Comparison of ENCODE assay signal across 2 cellular contexts in the genomic region with DNA sequence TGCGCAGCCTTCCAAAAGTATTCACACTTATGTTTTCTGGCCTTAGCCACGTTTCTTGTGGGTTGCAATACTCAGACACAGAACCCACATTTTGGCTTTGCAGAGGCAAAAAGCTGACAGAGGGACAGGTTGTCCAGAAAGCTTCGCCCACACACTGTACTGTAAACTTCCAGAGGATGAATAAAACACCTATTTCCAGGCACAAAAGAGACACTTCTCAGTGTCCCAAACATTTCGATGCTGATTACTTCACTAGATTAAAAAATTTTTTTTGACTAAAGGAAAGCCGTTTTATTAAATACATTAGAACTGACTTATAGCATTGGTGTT.
TF ChIP-seq lines count a peak whose summit lies in the region.

No MANE protein-coding gene starts in this region.

TF ChIP-seq in GM23338, 12 proteins besides CTCF, POLR2A, EP300 and RAD21 (continues in another document):
- TF ChIP-seq ZNF114 (CRISPR knock-in tag; IDR thresholded peaks at IDR 0.05), result no peak
- TF ChIP-seq, protein P1, sequence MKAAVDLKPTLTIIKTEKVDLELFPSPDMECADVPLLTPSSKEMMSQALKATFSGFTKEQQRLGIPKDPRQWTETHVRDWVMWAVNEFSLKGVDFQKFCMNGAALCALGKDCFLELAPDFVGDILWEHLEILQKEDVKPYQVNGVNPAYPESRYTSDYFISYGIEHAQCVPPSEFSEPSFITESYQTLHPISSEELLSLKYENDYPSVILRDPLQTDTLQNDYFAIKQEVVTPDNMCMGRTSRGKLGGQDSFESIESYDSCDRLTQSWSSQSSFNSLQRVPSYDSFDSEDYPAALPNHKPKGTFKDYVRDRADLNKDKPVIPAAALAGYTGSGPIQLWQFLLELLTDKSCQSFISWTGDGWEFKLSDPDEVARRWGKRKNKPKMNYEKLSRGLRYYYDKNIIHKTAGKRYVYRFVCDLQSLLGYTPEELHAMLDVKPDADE (IDR thresholded peaks at IDR 0.05), result no peak
- TF ChIP-seq CREB1 (CRISPR knock-in tag; IDR thresholded peaks at IDR 0.05; ENCODE audit: low read depth), result no peak
- TF ChIP-seq EZH2phosphoT487 (IDR thresholded peaks at IDR 0.05; ENCODE audit: unreplicated experiment), result no peak
- TF ChIP-seq, protein P2, sequence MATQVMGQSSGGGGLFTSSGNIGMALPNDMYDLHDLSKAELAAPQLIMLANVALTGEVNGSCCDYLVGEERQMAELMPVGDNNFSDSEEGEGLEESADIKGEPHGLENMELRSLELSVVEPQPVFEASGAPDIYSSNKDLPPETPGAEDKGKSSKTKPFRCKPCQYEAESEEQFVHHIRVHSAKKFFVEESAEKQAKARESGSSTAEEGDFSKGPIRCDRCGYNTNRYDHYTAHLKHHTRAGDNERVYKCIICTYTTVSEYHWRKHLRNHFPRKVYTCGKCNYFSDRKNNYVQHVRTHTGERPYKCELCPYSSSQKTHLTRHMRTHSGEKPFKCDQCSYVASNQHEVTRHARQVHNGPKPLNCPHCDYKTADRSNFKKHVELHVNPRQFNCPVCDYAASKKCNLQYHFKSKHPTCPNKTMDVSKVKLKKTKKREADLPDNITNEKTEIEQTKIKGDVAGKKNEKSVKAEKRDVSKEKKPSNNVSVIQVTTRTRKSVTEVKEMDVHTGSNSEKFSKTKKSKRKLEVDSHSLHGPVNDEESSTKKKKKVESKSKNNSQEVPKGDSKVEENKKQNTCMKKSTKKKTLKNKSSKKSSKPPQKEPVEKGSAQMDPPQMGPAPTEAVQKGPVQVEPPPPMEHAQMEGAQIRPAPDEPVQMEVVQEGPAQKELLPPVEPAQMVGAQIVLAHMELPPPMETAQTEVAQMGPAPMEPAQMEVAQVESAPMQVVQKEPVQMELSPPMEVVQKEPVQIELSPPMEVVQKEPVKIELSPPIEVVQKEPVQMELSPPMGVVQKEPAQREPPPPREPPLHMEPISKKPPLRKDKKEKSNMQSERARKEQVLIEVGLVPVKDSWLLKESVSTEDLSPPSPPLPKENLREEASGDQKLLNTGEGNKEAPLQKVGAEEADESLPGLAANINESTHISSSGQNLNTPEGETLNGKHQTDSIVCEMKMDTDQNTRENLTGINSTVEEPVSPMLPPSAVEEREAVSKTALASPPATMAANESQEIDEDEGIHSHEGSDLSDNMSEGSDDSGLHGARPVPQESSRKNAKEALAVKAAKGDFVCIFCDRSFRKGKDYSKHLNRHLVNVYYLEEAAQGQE (IDR thresholded peaks at IDR 0.05; ENCODE audit: unreplicated experiment), result no peak
- no peak for TF ChIP-seq POLR2AphosphoS5 (IDR thresholded peaks at IDR 0.05; ENCODE audit: low read depth)
- TF ChIP-seq JUNB (IDR thresholded peaks at IDR 0.05; ENCODE audit: unreplicated experiment), result no peak
- TF ChIP-seq EZH2 (IDR thresholded peaks at IDR 0.05; ENCODE audit: low read depth, unreplicated experiment), result no peak
- TF ChIP-seq NANOG (IDR thresholded peaks at IDR 0.05; ENCODE audit: borderline replicate concordance), result no peak
- no peak for TF ChIP-seq ZNF331 (CRISPR knock-in tag; IDR thresholded peaks at IDR 0.05; ENCODE audit: low read depth)
- TF ChIP-seq, protein P3, sequence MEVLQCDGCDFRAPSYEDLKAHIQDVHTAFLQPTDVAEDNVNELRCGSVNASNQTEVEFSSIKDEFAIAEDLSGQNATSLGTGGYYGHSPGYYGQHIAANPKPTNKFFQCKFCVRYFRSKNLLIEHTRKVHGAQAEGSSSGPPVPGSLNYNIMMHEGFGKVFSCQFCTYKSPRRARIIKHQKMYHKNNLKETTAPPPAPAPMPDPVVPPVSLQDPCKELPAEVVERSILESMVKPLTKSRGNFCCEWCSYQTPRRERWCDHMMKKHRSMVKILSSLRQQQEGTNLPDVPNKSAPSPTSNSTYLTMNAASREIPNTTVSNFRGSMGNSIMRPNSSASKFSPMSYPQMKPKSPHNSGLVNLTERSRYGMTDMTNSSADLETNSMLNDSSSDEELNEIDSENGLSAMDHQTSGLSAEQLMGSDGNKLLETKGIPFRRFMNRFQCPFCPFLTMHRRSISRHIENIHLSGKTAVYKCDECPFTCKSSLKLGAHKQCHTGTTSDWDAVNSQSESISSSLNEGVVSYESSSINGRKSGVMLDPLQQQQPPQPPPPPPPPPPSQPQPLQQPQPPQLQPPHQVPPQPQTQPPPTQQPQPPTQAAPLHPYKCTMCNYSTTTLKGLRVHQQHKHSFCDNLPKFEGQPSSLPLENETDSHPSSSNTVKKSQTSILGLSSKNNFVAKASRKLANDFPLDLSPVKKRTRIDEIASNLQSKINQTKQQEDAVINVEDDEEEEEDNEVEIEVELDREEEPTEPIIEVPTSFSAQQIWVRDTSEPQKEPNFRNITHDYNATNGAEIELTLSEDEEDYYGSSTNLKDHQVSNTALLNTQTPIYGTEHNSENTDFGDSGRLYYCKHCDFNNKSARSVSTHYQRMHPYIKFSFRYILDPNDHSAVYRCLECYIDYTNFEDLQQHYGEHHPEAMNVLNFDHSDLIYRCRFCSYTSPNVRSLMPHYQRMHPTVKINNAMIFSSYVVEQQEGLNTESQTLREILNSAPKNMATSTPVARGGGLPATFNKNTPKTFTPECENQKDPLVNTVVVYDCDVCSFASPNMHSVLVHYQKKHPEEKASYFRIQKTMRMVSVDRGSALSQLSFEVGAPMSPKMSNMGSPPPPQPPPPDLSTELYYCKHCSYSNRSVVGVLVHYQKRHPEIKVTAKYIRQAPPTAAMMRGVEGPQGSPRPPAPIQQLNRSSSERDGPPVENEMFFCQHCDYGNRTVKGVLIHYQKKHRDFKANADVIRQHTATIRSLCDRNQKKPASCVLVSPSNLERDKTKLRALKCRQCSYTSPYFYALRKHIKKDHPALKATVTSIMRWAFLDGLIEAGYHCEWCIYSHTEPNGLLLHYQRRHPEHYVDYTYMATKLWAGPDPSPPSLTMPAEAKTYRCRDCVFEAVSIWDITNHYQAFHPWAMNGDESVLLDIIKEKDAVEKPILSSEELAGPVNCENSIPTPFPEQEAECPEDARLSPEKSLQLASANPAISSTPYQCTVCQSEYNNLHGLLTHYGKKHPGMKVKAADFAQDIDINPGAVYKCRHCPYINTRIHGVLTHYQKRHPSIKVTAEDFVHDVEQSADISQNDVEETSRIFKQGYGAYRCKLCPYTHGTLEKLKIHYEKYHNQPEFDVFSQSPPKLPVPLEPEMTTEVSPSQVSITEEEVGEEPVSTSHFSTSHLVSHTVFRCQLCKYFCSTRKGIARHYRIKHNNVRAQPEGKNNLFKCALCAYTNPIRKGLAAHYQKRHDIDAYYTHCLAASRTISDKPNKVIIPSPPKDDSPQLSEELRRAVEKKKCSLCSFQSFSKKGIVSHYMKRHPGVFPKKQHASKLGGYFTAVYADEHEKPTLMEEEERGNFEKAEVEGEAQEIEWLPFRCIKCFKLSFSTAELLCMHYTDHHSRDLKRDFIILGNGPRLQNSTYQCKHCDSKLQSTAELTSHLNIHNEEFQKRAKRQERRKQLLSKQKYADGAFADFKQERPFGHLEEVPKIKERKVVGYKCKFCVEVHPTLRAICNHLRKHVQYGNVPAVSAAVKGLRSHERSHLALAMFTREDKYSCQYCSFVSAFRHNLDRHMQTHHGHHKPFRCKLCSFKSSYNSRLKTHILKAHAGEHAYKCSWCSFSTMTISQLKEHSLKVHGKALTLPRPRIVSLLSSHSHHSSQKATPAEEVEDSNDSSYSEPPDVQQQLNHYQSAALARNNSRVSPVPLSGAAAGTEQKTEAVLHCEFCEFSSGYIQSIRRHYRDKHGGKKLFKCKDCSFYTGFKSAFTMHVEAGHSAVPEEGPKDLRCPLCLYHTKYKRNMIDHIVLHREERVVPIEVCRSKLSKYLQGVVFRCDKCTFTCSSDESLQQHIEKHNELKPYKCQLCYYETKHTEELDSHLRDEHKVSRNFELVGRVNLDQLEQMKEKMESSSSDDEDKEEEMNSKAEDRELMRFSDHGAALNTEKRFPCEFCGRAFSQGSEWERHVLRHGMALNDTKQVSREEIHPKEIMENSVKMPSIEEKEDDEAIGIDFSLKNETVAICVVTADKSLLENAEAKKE (CRISPR knock-in tag; IDR thresholded peaks at IDR 0.05), result no peak

TF ChIP-seq in K562, 482 proteins besides CTCF, POLR2A, EP300 and RAD21:
- TF ChIP-seq FOSL1 (tag; conservative IDR thresholded peaks at IDR 0.05) (peak; percentile 52; the same call in 1 of the 2 replicates), KLF16 (IDR thresholded peaks at IDR 0.05) (0 out of 2 replicates have a peak, but pooled peaks have one; percentile 1), NRF1 (conservative IDR thresholded peaks at IDR 0.05 in 1 of 2, IDR thresholded peaks at IDR 0.05 in 1 of 2) (peak in 1 of 2 experiments; percentile 29; a peak in 2 of 4 replicates), HMG20A (CRISPR knock-in tag; conservative IDR thresholded peaks at IDR 0.05) (no peak)
- TF ChIP-seq, protein P4, sequence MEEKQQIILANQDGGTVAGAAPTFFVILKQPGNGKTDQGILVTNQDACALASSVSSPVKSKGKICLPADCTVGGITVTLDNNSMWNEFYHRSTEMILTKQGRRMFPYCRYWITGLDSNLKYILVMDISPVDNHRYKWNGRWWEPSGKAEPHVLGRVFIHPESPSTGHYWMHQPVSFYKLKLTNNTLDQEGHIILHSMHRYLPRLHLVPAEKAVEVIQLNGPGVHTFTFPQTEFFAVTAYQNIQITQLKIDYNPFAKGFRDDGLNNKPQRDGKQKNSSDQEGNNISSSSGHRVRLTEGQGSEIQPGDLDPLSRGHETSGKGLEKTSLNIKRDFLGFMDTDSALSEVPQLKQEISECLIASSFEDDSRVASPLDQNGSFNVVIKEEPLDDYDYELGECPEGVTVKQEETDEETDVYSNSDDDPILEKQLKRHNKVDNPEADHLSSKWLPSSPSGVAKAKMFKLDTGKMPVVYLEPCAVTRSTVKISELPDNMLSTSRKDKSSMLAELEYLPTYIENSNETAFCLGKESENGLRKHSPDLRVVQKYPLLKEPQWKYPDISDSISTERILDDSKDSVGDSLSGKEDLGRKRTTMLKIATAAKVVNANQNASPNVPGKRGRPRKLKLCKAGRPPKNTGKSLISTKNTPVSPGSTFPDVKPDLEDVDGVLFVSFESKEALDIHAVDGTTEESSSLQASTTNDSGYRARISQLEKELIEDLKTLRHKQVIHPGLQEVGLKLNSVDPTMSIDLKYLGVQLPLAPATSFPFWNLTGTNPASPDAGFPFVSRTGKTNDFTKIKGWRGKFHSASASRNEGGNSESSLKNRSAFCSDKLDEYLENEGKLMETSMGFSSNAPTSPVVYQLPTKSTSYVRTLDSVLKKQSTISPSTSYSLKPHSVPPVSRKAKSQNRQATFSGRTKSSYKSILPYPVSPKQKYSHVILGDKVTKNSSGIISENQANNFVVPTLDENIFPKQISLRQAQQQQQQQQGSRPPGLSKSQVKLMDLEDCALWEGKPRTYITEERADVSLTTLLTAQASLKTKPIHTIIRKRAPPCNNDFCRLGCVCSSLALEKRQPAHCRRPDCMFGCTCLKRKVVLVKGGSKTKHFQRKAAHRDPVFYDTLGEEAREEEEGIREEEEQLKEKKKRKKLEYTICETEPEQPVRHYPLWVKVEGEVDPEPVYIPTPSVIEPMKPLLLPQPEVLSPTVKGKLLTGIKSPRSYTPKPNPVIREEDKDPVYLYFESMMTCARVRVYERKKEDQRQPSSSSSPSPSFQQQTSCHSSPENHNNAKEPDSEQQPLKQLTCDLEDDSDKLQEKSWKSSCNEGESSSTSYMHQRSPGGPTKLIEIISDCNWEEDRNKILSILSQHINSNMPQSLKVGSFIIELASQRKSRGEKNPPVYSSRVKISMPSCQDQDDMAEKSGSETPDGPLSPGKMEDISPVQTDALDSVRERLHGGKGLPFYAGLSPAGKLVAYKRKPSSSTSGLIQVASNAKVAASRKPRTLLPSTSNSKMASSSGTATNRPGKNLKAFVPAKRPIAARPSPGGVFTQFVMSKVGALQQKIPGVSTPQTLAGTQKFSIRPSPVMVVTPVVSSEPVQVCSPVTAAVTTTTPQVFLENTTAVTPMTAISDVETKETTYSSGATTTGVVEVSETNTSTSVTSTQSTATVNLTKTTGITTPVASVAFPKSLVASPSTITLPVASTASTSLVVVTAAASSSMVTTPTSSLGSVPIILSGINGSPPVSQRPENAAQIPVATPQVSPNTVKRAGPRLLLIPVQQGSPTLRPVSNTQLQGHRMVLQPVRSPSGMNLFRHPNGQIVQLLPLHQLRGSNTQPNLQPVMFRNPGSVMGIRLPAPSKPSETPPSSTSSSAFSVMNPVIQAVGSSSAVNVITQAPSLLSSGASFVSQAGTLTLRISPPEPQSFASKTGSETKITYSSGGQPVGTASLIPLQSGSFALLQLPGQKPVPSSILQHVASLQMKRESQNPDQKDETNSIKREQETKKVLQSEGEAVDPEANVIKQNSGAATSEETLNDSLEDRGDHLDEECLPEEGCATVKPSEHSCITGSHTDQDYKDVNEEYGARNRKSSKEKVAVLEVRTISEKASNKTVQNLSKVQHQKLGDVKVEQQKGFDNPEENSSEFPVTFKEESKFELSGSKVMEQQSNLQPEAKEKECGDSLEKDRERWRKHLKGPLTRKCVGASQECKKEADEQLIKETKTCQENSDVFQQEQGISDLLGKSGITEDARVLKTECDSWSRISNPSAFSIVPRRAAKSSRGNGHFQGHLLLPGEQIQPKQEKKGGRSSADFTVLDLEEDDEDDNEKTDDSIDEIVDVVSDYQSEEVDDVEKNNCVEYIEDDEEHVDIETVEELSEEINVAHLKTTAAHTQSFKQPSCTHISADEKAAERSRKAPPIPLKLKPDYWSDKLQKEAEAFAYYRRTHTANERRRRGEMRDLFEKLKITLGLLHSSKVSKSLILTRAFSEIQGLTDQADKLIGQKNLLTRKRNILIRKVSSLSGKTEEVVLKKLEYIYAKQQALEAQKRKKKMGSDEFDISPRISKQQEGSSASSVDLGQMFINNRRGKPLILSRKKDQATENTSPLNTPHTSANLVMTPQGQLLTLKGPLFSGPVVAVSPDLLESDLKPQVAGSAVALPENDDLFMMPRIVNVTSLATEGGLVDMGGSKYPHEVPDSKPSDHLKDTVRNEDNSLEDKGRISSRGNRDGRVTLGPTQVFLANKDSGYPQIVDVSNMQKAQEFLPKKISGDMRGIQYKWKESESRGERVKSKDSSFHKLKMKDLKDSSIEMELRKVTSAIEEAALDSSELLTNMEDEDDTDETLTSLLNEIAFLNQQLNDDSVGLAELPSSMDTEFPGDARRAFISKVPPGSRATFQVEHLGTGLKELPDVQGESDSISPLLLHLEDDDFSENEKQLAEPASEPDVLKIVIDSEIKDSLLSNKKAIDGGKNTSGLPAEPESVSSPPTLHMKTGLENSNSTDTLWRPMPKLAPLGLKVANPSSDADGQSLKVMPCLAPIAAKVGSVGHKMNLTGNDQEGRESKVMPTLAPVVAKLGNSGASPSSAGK (IDR thresholded peaks at IDR 0.05), result peak; percentile 45; the same call in 1 of the 2 replicates
